In the genomic region with DNA sequence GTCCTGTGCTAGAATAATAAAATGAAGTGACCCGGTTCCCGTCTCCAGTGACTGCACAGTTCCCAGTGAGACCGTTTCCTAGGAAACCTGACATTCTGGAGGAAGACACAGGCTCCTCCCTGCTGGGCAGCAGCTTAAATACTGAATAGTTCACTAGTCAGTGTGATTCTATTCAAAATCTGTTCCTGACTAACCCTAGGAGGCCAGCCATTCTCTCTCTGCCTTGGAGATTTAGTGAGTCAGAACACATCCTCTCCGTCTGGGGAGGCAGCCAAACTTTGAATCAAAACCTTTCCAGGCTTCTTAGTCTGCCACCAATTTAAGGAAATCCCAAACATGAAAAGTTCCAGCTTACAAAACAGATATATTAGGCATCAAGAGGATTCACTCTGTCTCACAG, we compare ENCODE assay signal across 8 cellular contexts. TPM values are rescaled to one million over a fixed set of nuclear protein-coding genes. Genes with fewer than 3 reads are reported as not detected.
A peak's percentile ranks its signal among the peaks of the same experiment; 100 is the strongest.
DNase-seq lines count a peak whose midpoint lies in the region; ATAC-seq, FAIRE-seq and TF ChIP-seq lines count a peak whose summit lies in the region.

No MANE protein-coding gene starts in this region.

- no peak overlapping the region for H3K4me3 ChIP-seq in psoas muscle

- peak overlapping the region; percentile 44 for H3K4me3 Mint-ChIP-seq in glutamatergic neuron (ENCODE audit: unreplicated experiment)

- no peaks in the 10 kb centered on the region for H3K36me3 Mint-ChIP-seq in glutamatergic neuron (ENCODE audit: unreplicated experiment)

- DNase-seq in H54 (ENCODE audit: insufficient read length, low spot score) (peak; percentile 82), glutamatergic neuron (no peak), psoas muscle (peak; percentile 47 to 55), NCI-H524 treated with DMSO at 0.1 percent for 48 hours (lab: John Stamatoyannopoulos, UW) (no peak), SKM-1 (lab: John Stamatoyannopoulos, UW; ENCODE audit: unreplicated experiment) (no peak), NCI-H510A treated with DMSO at 0.1 percent for 48 hours (lab: John Stamatoyannopoulos, UW) (no peak)
- DNase-seq in activated naive CD4-positive, alpha-beta T cell treated with anti-CD3 and anti-CD28 coated beads, Interleukin-2, amount 50 U/mL, for 16 hours = no peak

- H3K36me3 ChIP-seq in psoas muscle (ENCODE audit: insufficient read depth in 1 of 2, low read depth in 1 of 2) = peaks cover 0 to 38% of the 10 kb centered on the region in 2 donors

- H3K9me3 Mint-ChIP-seq in glutamatergic neuron (ENCODE audit: unreplicated experiment) = no peaks in the 10 kb centered on the region

- intact Hi-C loops in psoas muscle (cut with DNase I) = no loop called here

- no peaks in the 10 kb centered on the region for H3K27me3 Mint-ChIP-seq in glutamatergic neuron (ENCODE audit: unreplicated experiment)

- no peaks in the 10 kb centered on the region for H3K4me1 ChIP-seq in psoas muscle

- WGBS in psoas muscle, 3 donors = 30 to 54% (median 51%) methylated on average over 4 of the region's 4 CpGs

- 0 out of 2 replicates have a peak overlapping the region, but pooled peaks have one; percentile 19 for H3K27ac ChIP-seq in VCaP
- H3K27ac ChIP-seq in psoas muscle = peak overlapping the region; percentile 60

- ATAC-seq in psoas muscle = peak; percentile 60 to 84 (median 82)

- no peak for TF ChIP-seq POLR2A in H54 (IDR thresholded peaks at IDR 0.05; ENCODE audit: low read depth, low read length)

- no peak for TF ChIP-seq CTCF in VCaP (conservative IDR thresholded peaks at IDR 0.05)
- no peak for TF ChIP-seq CTCF in glutamatergic neuron (IDR thresholded peaks at IDR 0.05; ENCODE audit: partially characterized antibody, unreplicated experiment)
- TF ChIP-seq CTCF in psoas muscle (IDR thresholded peaks at IDR 0.05) = no peak

- peaks cover 16% of the 10 kb centered on the region for H3K4me1 Mint-ChIP-seq in glutamatergic neuron (ENCODE audit: low read depth, unreplicated experiment)

- no peaks in the 10 kb centered on the region for H3K9me3 ChIP-seq in psoas muscle

- no peak overlapping the region for H3K27ac Mint-ChIP-seq in glutamatergic neuron (ENCODE audit: unreplicated experiment)

- no peaks in the 10 kb centered on the region for H3K27me3 ChIP-seq in psoas muscle (ENCODE audit: insufficient read depth in 3 of 3, low read length in 2 of 3)

- peak; percentile 98 for FAIRE-seq in H54 (lab: Jason Lieb, UNC)

RNA-seq across cellular contexts. Expression of a gene that starts 11.2 kb away (rescaled TPM):
- total RNA-seq in glutamatergic neuron (ENCODE audit: unreplicated experiment) (59.5 TPM), psoas muscle (1 to 10 TPM; 2.0 to 3.9 (median 3.5) TPM)
- polyA plus RNA-seq in psoas muscle = 1 to 10 TPM in 1 of 3 donors, under 1 TPM in 2; 0.46 to 1.4 (median 0.69) TPM

RNA-seq across cellular contexts. Expression of a gene that starts 11.3 kb away (rescaled TPM):
- total RNA-seq in glutamatergic neuron (ENCODE audit: unreplicated experiment) = 398 TPM
- 100 to 1,000 TPM; 308 to 673 (median 565) TPM for total RNA-seq in psoas muscle
- polyA plus RNA-seq in psoas muscle = 1,000 to 10,000 TPM; 1,443 to 2,060 (median 1,904) TPM

Comparison
In these comparisons a context has a peak if more than half of its experiments do, and no peak if none do; other contexts are left out.
1. DNase-seq: peak in H54 (single experiment) and psoas muscle (2 of 2); none in glutamatergic neuron (single experiment), NCI-H524 treated with DMSO at 0.1 percent for 48 hours (single experiment), SKM-1 (single experiment), NCI-H510A treated with DMSO at 0.1 percent for 48 hours (single experiment) and activated naive CD4-positive, alpha-beta T cell treated with anti-CD3 and anti-CD28 coated beads, Interleukin-2, amount 50 U/mL, for 16 hours (single experiment).
2. RNA of a gene that starts 11.2 kb away (total RNA-seq): 59.5 TPM in glutamatergic neuron (single experiment); 2.0 to 3.9 TPM in psoas muscle; every median in the first group is over 10 times any median in the second.